ENCODE assay signal across 8 cellular contexts in genomic region chr2:206275274-206276160, GRCh38. TPM values are rescaled to one million over a fixed set of nuclear protein-coding genes. Genes with fewer than 3 reads are reported as not detected.
DNase-seq lines count a peak whose midpoint lies in the region; ATAC-seq and TF ChIP-seq lines count a peak whose summit lies in the region.

No MANE protein-coding gene starts in this region.

- peaks cover 81% of the 10 kb centered on the region for H3K27me3 ChIP-seq in mononuclear cell (ENCODE audit: insufficient read depth, low read length)

- H3K27ac Mint-ChIP-seq in effector memory CD8-positive, alpha-beta T cell = peak overlapping the region; percentile 67 to 83

- H3K4me1 ChIP-seq in mononuclear cell (ENCODE audit: insufficient read depth, low read length) = peaks cover 7% of the 10 kb centered on the region

- DNase-seq in COLO829 (ENCODE audit: low spot score) (peak; percentile 47), RWPE1 (ENCODE audit: low spot score) (peak; percentile 36), GM19238 (ENCODE audit: insufficient read length, low spot score) (no peak), HT-29 (ENCODE audit: low spot score) (no peak)
- DNase-seq in effector memory CD8-positive, alpha-beta T cell = no peak

- peaks cover 41 to 43% of the 10 kb centered on the region in 2 donors for H3K27me3 Mint-ChIP-seq in effector memory CD8-positive, alpha-beta T cell

- POLR2A ChIA-PET in RWPE1 (lab: Yijun Ruan, JAX; ENCODE audit: low non-redundant PET) = interaction anchor here (0.7 kb wide), 1 partner anchor 1081 kb away, joined by 4 read pairs; no protein-coding TSS in a partner anchor

- CTCF ChIA-PET in RWPE1 (lab: Yijun Ruan, JAX) = interaction anchor here (0.6 to 1.0 kb wide), 3 partner anchors 19 to 1838 kb away, joined by 3 read pairs; no protein-coding TSS in a partner anchor

- H3K36me3 Mint-ChIP-seq in effector memory CD8-positive, alpha-beta T cell (ENCODE audit: insufficient read depth) = peaks cover 6% of the 10 kb centered on the region

- no peak for TF ChIP-seq CTCF in RWPE1 (conservative IDR thresholded peaks at IDR 0.05; ENCODE audit: low read depth)

- peaks cover 6 to 10% of the 10 kb centered on the region in 2 donors for H3K4me1 Mint-ChIP-seq in effector memory CD8-positive, alpha-beta T cell (ENCODE audit: low read depth in 2 of 2)

- H3K4me3 Mint-ChIP-seq in effector memory CD8-positive, alpha-beta T cell = peak overlapping the region; percentile 83 to 87

- peak overlapping the region; percentile 44 for H3K4me3 ChIP-seq in mononuclear cell (ENCODE audit: low read length)

- no peaks in the 10 kb centered on the region for H3K9me3 Mint-ChIP-seq in effector memory CD8-positive, alpha-beta T cell

- H3K9me3 ChIP-seq in mononuclear cell (ENCODE audit: low read depth, low read length) = no peaks in the 10 kb centered on the region

- ATAC-seq in GM19043 (IDR thresholded peaks at IDR 0.05; ENCODE audit: low read depth, unreplicated experiment) (peak; percentile 33), HG03175 (IDR thresholded peaks at IDR 0.05; ENCODE audit: unreplicated experiment) (peak; percentile 31)
- ATAC-seq in effector memory CD8-positive, alpha-beta T cell (replicated peaks) = peak; percentile 28

- peak overlapping the region; percentile 66 for H3K27ac ChIP-seq in RWPE1

RNA-seq across cellular contexts. Expression of gene ZDBF2, which starts 1.1 kb away (rescaled TPM):
- 21.0 TPM for total RNA-seq in mononuclear cell
- total RNA-seq in HT-29 (2014; rRNA removed; shearing (Covaris generic)) = not detected in 2 replicates

Comparison
In these comparisons a context has a peak if more than half of its experiments do, and no peak if none do; other contexts are left out.
1. DNase-seq: peak in COLO829 (single experiment) and RWPE1 (single experiment); none in effector memory CD8-positive, alpha-beta T cell (0 of 3), GM19238 (single experiment) and HT-29 (single experiment).
2. RNA of gene ZDBF2, which starts 1.1 kb away (total RNA-seq): 21.0 TPM in mononuclear cell (single experiment); not detected in HT-29; every median in the first group is over 10 times any median in the second.
3. Peak in every context shown above with its lines, with median percentiles within 50 percentile points of each other: ATAC-seq.